7 cellular contexts compared by ENCODE assay signal in the genomic region with DNA sequence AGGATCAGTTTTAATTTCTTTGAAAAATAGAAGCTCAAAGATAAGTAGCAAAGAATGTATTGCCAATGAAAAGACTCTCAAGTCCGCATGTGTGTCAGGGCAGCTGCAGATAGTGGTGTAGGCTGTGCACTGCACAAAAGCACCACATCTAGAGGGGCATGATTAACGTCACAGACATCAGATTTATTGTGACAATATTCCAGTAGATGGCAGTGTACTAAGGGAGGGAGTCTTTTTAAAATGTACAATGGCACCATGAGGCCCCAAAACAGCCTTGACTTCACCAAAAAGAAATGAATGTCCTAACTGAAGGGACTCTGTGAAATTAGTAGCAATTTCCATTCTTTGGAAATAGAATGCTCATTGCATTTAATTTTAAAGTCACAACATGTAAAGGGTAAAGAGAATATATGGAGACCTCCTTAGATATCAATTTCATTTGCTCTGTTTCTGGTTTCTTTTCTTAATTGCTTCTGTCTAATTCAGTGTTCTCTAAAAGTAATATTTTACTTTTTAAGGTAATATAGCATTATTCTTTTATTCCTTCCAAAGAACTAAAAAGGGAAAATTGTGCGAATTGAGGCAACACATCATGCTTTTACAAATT.
DNase-seq lines count a peak whose midpoint lies in the region; ATAC-seq, FAIRE-seq and TF ChIP-seq lines count a peak whose summit lies in the region.

No MANE protein-coding gene starts in this region.

- TF ChIP-seq POLR2A in GM12878 (IDR thresholded peaks at IDR 0.05; ENCODE audit: low read depth, low read length), result no peak

- 49% methylated on average over 3 of the region's 3 CpGs for WGBS in GM12878 (ENCODE audit: insufficient coverage, insufficient replicate concordance, low lambda C conversion rate, missing lambda C conversion rate)

- peaks cover 6 to 14% of the 10 kb centered on the region in 2 experiments for H3K36me3 ChIP-seq in GM12878 (ENCODE audit: control insufficient read depth in 2 of 2, insufficient read depth in 2 of 2, low read length in 1 of 2)
- H3K36me3 ChIP-seq in kidney epithelial cell (ENCODE audit: control insufficient read depth, insufficient read depth, low read length), result peaks cover 1% of the 10 kb centered on the region

- in situ Hi-C loops in GM12878 (cut with MboI), result no loop called here

- no TSS peak for BruUV-seq in GM12878 (replicated peaks; lab: Mats Ljungman, UMichigan)

- H3K27me3 ChIP-seq in GM12878 (replicated peaks in 1 of 2; ENCODE audit: control insufficient read depth in 2 of 2, insufficient read depth in 2 of 2, low read length in 1 of 2) (no peaks in the 10 kb centered on the region), kidney epithelial cell (ENCODE audit: control insufficient read depth, insufficient read depth, low read length) (no peaks in the 10 kb centered on the region)

- H3K9ac ChIP-seq in GM12878 (ENCODE audit: control insufficient read depth, insufficient read depth, low read length), result no peak overlapping the region

- TF ChIP-seq CTCF in GM12878 (IDR thresholded peaks at IDR 0.05 in 2 of 3, conservative IDR thresholded peaks at IDR 0.05 in 1 of 3; ENCODE audit: control insufficient read depth in 2 of 3, extremely low read depth in 1 of 3, insufficient read depth in 1 of 3, low read depth in 3 of 3, low read length in 3 of 3), result peak; percentile 31 to 52 (median 50); a peak in 5 of 6 replicates
- TF ChIP-seq CTCF in kidney epithelial cell (IDR thresholded peaks at IDR 0.05; ENCODE audit: insufficient read depth, low read length, poor library complexity, severe bottlenecking), result peak; percentile 43

- CTCF ChIA-PET in GM12878 (lab: Yijun Ruan, JAX), result interaction anchor here (0.6 to 2.0 kb wide), 9 partner anchors 9 to 99 kb away, joined by 3 to 7 read pairs (median 4); no protein-coding TSS in a partner anchor

- H3K9me3 ChIP-seq in GM12878 (replicated peaks; ENCODE audit: control insufficient read depth, insufficient read depth, low read length), result no peaks in the 10 kb centered on the region

- no peaks in the 10 kb centered on the region for H3K79me2 ChIP-seq in GM12878 (ENCODE audit: control insufficient read depth, insufficient read depth, low read length)

- no peak overlapping the region for H2AFZ ChIP-seq in GM12878 (ENCODE audit: control insufficient read depth, low read depth, low read length)

- RAD21 ChIA-PET in GM12878 (lab: Charles Lee; ENCODE audit: unreplicated experiment), result interaction anchor here (1.3 kb wide), 1 partner anchor 217 kb away, joined by 3 read pairs; no protein-coding TSS in a partner anchor

- H3K4me3 ChIP-seq in GM12878 (no peak overlapping the region), kidney epithelial cell (ENCODE audit: low read depth, low read length) (no peak overlapping the region)

- H4K20me1 ChIP-seq in GM12878 (ENCODE audit: control insufficient read depth, insufficient read depth), result no peaks in the 10 kb centered on the region

- DNase-seq in DMS 273 (lab: John Stamatoyannopoulos, UW; ENCODE audit: unreplicated experiment), result peak; percentile 64
- peak; percentile 4 for DNase-seq in NCI-H345 treated with DMSO at 0.1 percent for 48 hours (lab: John Stamatoyannopoulos, UW; ENCODE audit: unreplicated experiment)
- DNase-seq in GM12878 (ENCODE audit: low read depth, low spot score), result peak; percentile 32
- DNase-seq in kidney epithelial cell (ENCODE audit: low read depth), result no peak
- no peak for DNase-seq in amniotic stem cell (lab: John Stamatoyannopoulos, UW)

- POLR2A ChIA-PET in GM12878 (lab: Charles Lee), result interaction anchor here (1.4 kb wide), 1 partner anchor 11 kb away, joined by 3 read pairs; no protein-coding TSS in a partner anchor

- TF ChIP-seq RAD21 in GM12878 (IDR thresholded peaks at IDR 0.05; ENCODE audit: insufficient read depth, low read depth, low read length), result peak; percentile 43; the same call in 1 of the 2 replicates

- ATAC-seq in GM18858 (IDR thresholded peaks at IDR 0.05; ENCODE audit: unreplicated experiment) (peak; percentile 92), HG02973 (IDR thresholded peaks at IDR 0.05; ENCODE audit: unreplicated experiment) (peak; percentile 95), GM12878 (peak; percentile 99)

- intact Hi-C loops in GM12878 (cut with micrococcal nuclease; ENCODE audit: unreplicated experiment), result no loop called here

- H3K4me2 ChIP-seq in GM12878 (ENCODE audit: control insufficient read depth, insufficient read depth), result no peak overlapping the region

- no peak overlapping the region for H3K27ac ChIP-seq in GM12878 (ENCODE audit: control insufficient read depth, insufficient read depth)

- peaks cover 2% of the 10 kb centered on the region; the same call in 1 of the 2 replicates for H3K4me1 ChIP-seq in GM12878 (ENCODE audit: control insufficient read depth, insufficient read depth, low read length)

- SMC1A ChIA-PET in GM12878 (lab: Charles Lee; ENCODE audit: uncharacterized antibody, unreplicated experiment), result interaction anchor here (1.3 to 2.9 kb wide), 5 partner anchors 20 to 47 kb away, joined by 3 to 6 read pairs (median 4); no protein-coding TSS in a partner anchor

- peak; percentile 44 for FAIRE-seq in GM12878 (lab: Jason Lieb, UNC)

- TF ChIP-seq EP300 in GM12878 (IDR thresholded peaks at IDR 0.05; ENCODE audit: borderline replicate concordance in 1 of 2, control insufficient read depth in 1 of 2, low read depth in 2 of 2, low read length in 2 of 2), result no peak

TF ChIP-seq in GM12878, 131 proteins besides CTCF, POLR2A, EP300 and RAD21:
- 0 out of 2 replicates have a peak, but pooled peaks have one; percentile 32 for TF ChIP-seq YY1 (IDR thresholded peaks at IDR 0.05; ENCODE audit: low read depth, low read length)
- TF ChIP-seq, protein P1, sequence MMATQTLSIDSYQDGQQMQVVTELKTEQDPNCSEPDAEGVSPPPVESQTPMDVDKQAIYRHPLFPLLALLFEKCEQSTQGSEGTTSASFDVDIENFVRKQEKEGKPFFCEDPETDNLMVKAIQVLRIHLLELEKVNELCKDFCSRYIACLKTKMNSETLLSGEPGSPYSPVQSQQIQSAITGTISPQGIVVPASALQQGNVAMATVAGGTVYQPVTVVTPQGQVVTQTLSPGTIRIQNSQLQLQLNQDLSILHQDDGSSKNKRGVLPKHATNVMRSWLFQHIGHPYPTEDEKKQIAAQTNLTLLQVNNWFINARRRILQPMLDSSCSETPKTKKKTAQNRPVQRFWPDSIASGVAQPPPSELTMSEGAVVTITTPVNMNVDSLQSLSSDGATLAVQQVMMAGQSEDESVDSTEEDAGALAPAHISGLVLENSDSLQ (IDR thresholded peaks at IDR 0.05), result no peak
- 0 out of 2 replicates have a peak, but pooled peaks have one; percentile 24 for TF ChIP-seq CREB1 (IDR thresholded peaks at IDR 0.05; ENCODE audit: low read depth)
- TF ChIP-seq SMAD5 (IDR thresholded peaks at IDR 0.05; ENCODE audit: low read depth), result no peak
- TF ChIP-seq SMC3 (IDR thresholded peaks at IDR 0.05; ENCODE audit: borderline replicate concordance, low read length), result peak; percentile 54
- peak; percentile 88; the same call in 1 of the 2 replicates for TF ChIP-seq SMARCA5 (IDR thresholded peaks at IDR 0.05)
- 0 out of 2 replicates have a peak, but pooled peaks have one; percentile 3 for TF ChIP-seq RUNX3 (IDR thresholded peaks at IDR 0.05; ENCODE audit: low read length)
- no peak for TF ChIP-seq GATAD2B (conservative IDR thresholded peaks at IDR 0.05; ENCODE audit: low read depth)
- 0 out of 2 replicates have a peak, but pooled peaks have one; percentile 29 for TF ChIP-seq CREM (IDR thresholded peaks at IDR 0.05; ENCODE audit: low read depth)
TF ChIP-seq in GM12878: peak in this region for 6.

Comparison
In these comparisons a context has a peak if more than half of its experiments do, and no peak if none do; other contexts are left out.
1. DNase-seq: peak in DMS 273 (single experiment), NCI-H345 treated with DMSO at 0.1 percent for 48 hours (single experiment) and GM12878 (single experiment); none in kidney epithelial cell (single experiment) and amniotic stem cell (single experiment).
2. Peak in every context shown above with its lines, with median percentiles within 50 percentile points of each other: ATAC-seq.